1 cellular context compared by ENCODE assay signal in the genomic region with DNA sequence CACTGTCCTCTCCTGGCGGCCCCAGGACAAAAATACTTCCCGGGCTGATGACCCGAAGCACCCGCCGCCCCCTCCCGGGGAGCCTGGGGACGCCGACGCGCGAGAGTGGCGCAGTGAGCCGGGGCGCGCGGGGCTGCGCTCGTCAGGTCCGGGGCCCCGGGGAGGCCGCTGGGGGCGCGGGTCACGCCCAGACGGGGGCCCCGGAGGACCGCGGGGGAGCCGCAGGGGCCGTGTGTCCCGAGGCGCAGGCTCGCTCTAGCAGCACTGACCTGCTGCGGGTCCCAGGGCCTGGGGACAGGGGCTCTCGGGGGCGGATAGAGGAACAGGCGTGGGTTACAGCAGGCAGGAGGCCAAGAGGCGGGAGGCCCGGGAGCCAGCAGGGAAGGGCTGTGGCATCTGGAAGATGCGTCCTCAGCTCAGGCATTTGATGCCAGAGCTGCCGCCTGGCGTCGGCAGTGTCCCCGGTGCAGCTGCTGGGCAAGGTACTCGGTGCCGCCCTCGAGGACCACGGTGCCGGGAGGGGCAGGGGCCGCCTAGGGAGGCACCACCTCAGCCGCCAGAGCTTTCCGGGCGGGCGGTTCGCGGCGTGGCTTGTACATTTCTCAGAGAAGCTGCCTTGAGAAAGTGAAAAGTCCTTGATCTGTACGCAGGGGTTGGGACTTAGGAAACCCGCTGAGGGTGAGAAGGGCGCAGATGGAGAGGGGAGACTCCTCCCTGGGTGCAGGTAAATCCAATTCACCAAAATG.
TF ChIP-seq lines count a peak whose summit lies in the region.

No MANE protein-coding gene starts in this region.

TF ChIP-seq in SK-N-SH treated with all-trans-retinoic acid at 6 μM for 48 hours, 23 proteins besides CTCF, POLR2A, EP300 and RAD21 (continued from another document):
- TF ChIP-seq, protein P1, sequence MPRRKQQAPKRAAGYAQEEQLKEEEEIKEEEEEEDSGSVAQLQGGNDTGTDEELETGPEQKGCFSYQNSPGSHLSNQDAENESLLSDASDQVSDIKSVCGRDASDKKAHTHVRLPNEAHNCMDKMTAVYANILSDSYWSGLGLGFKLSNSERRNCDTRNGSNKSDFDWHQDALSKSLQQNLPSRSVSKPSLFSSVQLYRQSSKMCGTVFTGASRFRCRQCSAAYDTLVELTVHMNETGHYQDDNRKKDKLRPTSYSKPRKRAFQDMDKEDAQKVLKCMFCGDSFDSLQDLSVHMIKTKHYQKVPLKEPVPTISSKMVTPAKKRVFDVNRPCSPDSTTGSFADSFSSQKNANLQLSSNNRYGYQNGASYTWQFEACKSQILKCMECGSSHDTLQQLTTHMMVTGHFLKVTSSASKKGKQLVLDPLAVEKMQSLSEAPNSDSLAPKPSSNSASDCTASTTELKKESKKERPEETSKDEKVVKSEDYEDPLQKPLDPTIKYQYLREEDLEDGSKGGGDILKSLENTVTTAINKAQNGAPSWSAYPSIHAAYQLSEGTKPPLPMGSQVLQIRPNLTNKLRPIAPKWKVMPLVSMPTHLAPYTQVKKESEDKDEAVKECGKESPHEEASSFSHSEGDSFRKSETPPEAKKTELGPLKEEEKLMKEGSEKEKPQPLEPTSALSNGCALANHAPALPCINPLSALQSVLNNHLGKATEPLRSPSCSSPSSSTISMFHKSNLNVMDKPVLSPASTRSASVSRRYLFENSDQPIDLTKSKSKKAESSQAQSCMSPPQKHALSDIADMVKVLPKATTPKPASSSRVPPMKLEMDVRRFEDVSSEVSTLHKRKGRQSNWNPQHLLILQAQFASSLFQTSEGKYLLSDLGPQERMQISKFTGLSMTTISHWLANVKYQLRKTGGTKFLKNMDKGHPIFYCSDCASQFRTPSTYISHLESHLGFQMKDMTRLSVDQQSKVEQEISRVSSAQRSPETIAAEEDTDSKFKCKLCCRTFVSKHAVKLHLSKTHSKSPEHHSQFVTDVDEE (CRISPR knock-in tag; IDR thresholded peaks at IDR 0.05), result no peak
- TF ChIP-seq PATZ1 (CRISPR knock-in tag; IDR thresholded peaks at IDR 0.05; ENCODE audit: borderline replicate concordance) (no peak), ZFP3 (CRISPR knock-in tag; IDR thresholded peaks at IDR 0.05) (no peak), TOX (CRISPR knock-in tag; IDR thresholded peaks at IDR 0.05; ENCODE audit: borderline replicate concordance) (no peak), ISL1 (CRISPR knock-in tag; IDR thresholded peaks at IDR 0.05) (no peak), OSR1 (CRISPR knock-in tag; IDR thresholded peaks at IDR 0.05) (no peak)
